ENCODE assay signal across 23 cellular contexts in genomic region chr7:70104243-70104642, GRCh38.
A peak's percentile ranks its signal among the peaks of the same experiment; 100 is the strongest.
DNase-seq lines count a peak whose midpoint lies in the region; FAIRE-seq and TF ChIP-seq lines count a peak whose summit lies in the region.
"Had no signal": no experiment of that assay in that cellular context is flagged by ENCODE, and none has a peak within 500 bp of the region (broad histone marks: within the 10 kb centered on the region; RNA-seq: fewer than 3 reads in every experiment).

No MANE protein-coding gene starts in this region.

- in situ Hi-C loops in GM23248 (cut with MboI): no loop called here

- no peak for TF ChIP-seq CTCF in A673 (conservative IDR thresholded peaks at IDR 0.05; ENCODE audit: low read depth, low read length)
- no peak for TF ChIP-seq CTCF in tibial artery (IDR thresholded peaks at IDR 0.05)

- FAIRE-seq in colon (lab: Jason Lieb, UNC): peak; percentile 43
- FAIRE-seq: GM12891 had no signal

- peaks cover 34% of the 10 kb centered on the region for H3K27me3 ChIP-seq in A673 (replicated peaks; ENCODE audit: insufficient read depth, low read depth, low read length, poor library complexity)
- no peaks in the 10 kb centered on the region for H3K27me3 ChIP-seq in GM23248 (replicated peaks; ENCODE audit: insufficient read depth)
- no peaks in the 10 kb centered on the region for H3K27me3 ChIP-seq in tibial artery
- H3K27me3 ChIP-seq: BLaER1, SJCRH30 had no signal

- intact Hi-C loops in A673 (cut with micrococcal nuclease; ENCODE audit: unreplicated experiment) (no loop called here), tibial artery (cut with DNase I; ENCODE audit: low total_unique reads) (no loop called here)

- H3K9me3 ChIP-seq in A673 (ENCODE audit: low read depth, low read length, poor library complexity, severe bottlenecking): no peaks in the 10 kb centered on the region
- H3K9me3 ChIP-seq in GM23248 (ENCODE audit: low read depth): no peaks in the 10 kb centered on the region
- H3K9me3 ChIP-seq in tibial artery: no peaks in the 10 kb centered on the region
- H3K9me3 ChIP-seq: BLaER1, SJCRH30 had no signal

- no peak overlapping the region for H2AFZ ChIP-seq in GM23248

- no peak overlapping the region for H3K9ac ChIP-seq in GM23248
- H3K9ac ChIP-seq: BLaER1 had no signal

- POLR2A ChIA-PET in A673 (lab: Charles Lee; ENCODE audit: low non-redundant PET): no interaction called here

- DNase-seq in A673 (ENCODE audit: low spot score) (peak; percentile 38), GM23248 (peak; percentile 4), fibroblast of the conjunctiva (ENCODE audit: low read depth) (peak; percentile 29), tibial artery (no peak), erythroblast (lab: John Stamatoyannopoulos, UW) (no peak), cerebellum (ENCODE audit: low spot score) (no peak)
- no peak for DNase-seq in activated effector memory CD4-positive, alpha-beta T cell treated with anti-CD3 and anti-CD28 coated beads, Interleukin-2, amount 50 U/mL, for 16 hours
- DNase-seq: 8988T; CD4-positive, alpha-beta T cell; EL; GDM1; NCI-H1092; NCI-H1436; NCI-H187; NCI-H446 treated with DMSO at 0.1 percent for 48 hours; NCI-H526; NCI-H82; NK-92 treated with Interleukin-12 subunit alpha and Interleukin-12 subunit beta, amount 100 ng/mL, for 24 hours; PC-3; SJCRH30 had no signal

- no peaks in the 10 kb centered on the region for H3K36me3 ChIP-seq in A673 (ENCODE audit: insufficient read depth, low read length, poor library complexity, severe bottlenecking)
- H3K36me3 ChIP-seq in GM23248 (ENCODE audit: low read depth): no peaks in the 10 kb centered on the region
- no peaks in the 10 kb centered on the region for H3K36me3 ChIP-seq in tibial artery
- H3K36me3 ChIP-seq: BLaER1, SJCRH30 had no signal

- H3K79me2 ChIP-seq in GM23248 (ENCODE audit: insufficient read depth): no peaks in the 10 kb centered on the region

- 6 to 11% methylated on average over 1 of the region's 1 CpG for WGBS in GM23248 (ENCODE audit: low coverage in 1 of 2, low lambda C conversion rate in 2 of 2, missing lambda C conversion rate in 2 of 2), 2 experiments

- H3K4me1 ChIP-seq in A673 (ENCODE audit: insufficient read depth, low read length, poor library complexity, severe bottlenecking) (peaks cover 9% of the 10 kb centered on the region), GM23248 (ENCODE audit: insufficient read depth) (no peaks in the 10 kb centered on the region), tibial artery (peaks cover 0 to 9% (median 2%) of the 10 kb centered on the region in 4 donors)
- H3K4me1 ChIP-seq: BLaER1 had no signal

- H3K9me2 ChIP-seq in GM23248 (ENCODE audit: insufficient read depth): no peaks in the 10 kb centered on the region

- no peak overlapping the region for H3K4me3 ChIP-seq in A673 (ENCODE audit: low read depth, low read length, poor library complexity, severe bottlenecking)
- no peak overlapping the region for H3K4me3 ChIP-seq in GM23248
- no peak overlapping the region for H3K4me3 ChIP-seq in tibial artery
- H3K4me3 ChIP-seq: BLaER1, SJCRH30 had no signal

- no peak overlapping the region for H3K4me2 ChIP-seq in GM23248 (ENCODE audit: unreplicated experiment)
- H3K4me2 ChIP-seq: BLaER1 had no signal

- BruUV-seq in A673 (replicated peaks; lab: Mats Ljungman, UMichigan): no TSS peak

- no peaks in the 10 kb centered on the region for H3F3A ChIP-seq in GM23248 (ENCODE audit: insufficient read depth)

- TF ChIP-seq POLR2A in erythroblast (IDR thresholded peaks at IDR 0.05; ENCODE audit: low read length): no peak

- no peaks in the 10 kb centered on the region for H4K20me1 ChIP-seq in GM23248 (ENCODE audit: insufficient read depth)

- CTCF ChIA-PET in A673 (lab: Charles Lee): no interaction called here

- H3K27ac ChIP-seq in A673 (ENCODE audit: low read depth, low read length, poor library complexity, severe bottlenecking) (no peak overlapping the region), GM23248 (no peak overlapping the region), tibial artery (no peak overlapping the region)
- H3K27ac ChIP-seq: BLaER1, SJCRH30 had no signal

Comparison
In these comparisons a context has a peak if more than half of its experiments do, and no peak if none do; other contexts are left out.
1. DNase-seq: peak in A673 (single experiment), GM23248 (single experiment) and fibroblast of the conjunctiva (single experiment); none in tibial artery (0 of 2), erythroblast (0 of 2), activated effector memory CD4-positive, alpha-beta T cell treated with anti-CD3 and anti-CD28 coated beads, Interleukin-2, amount 50 U/mL, for 16 hours (single experiment) and cerebellum (single experiment).